8 cellular contexts compared by ENCODE assay signal in the genomic region with DNA sequence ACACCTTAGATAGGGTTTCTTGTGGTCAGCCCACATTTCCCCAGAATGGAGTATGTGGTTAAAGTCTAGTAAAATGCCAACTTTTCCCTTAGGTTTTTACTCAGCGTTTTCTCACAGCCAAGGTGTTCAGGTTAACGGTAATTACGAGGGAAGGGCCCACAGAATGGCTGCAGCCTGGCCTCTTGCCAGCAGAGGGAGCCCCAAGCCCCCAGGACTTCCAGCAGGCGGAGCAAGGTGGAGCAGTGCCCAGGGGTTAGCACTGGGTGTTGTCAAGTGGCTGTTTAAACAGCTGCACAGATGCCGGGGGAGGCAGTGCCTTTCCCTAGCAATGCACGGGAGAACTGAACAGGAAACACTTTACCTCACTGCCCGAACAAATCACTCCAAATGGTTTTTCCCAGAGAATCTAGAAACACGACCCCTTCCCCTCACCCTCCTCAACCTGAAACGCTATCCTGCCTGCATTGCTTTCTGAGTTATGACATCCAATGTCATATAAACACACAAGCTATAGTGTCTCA. TPM values are rescaled to one million over a fixed set of nuclear protein-coding genes. Genes with fewer than 3 reads are reported as not detected.
A peak's percentile ranks its signal among the peaks of the same experiment; 100 is the strongest.
DNase-seq lines count a peak whose midpoint lies in the region; ATAC-seq and TF ChIP-seq lines count a peak whose summit lies in the region.

No MANE protein-coding gene starts in this region.

- H3K4me1 ChIP-seq in RWPE2 (ENCODE audit: insufficient read depth, poor library complexity, severe bottlenecking), result no peaks in the 10 kb centered on the region
- H3K4me1 ChIP-seq in testis, result peaks cover 9% of the 10 kb centered on the region

- peak; percentile 57 for DNase-seq in A172 (ENCODE audit: low spot score)
- peak; percentile 32 for DNase-seq in M059J (ENCODE audit: low read depth)
- DNase-seq in RWPE2 (ENCODE audit: low spot score), result peak; percentile 61
- DNase-seq in fibroblast of the conjunctiva (ENCODE audit: low read depth), result peak; percentile 41
- DNase-seq in occipital lobe (lab: John Stamatoyannopoulos, UW), result peak; percentile 19
- DNase-seq in testis, result peak; percentile 83

- H3K9me3 Mint-ChIP-seq in activated T-helper 17 cell treated with anti-CD3 and anti-CD28 coated beads, Interleukin-2, amount 50 U/mL, for 72 hours, result no peaks in the 10 kb centered on the region

- no peak overlapping the region for H3K27ac Mint-ChIP-seq in activated T-helper 17 cell treated with anti-CD3 and anti-CD28 coated beads, Interleukin-2, amount 50 U/mL, for 72 hours

- peaks cover 91% of the 10 kb centered on the region for H3K36me3 ChIP-seq in RWPE2 (ENCODE audit: low read depth)
- H3K36me3 ChIP-seq in testis (ENCODE audit: low read depth, missing control alignments), result no peaks in the 10 kb centered on the region

- no peaks in the 10 kb centered on the region for H3K9me3 ChIP-seq in RWPE2 (ENCODE audit: severe bottlenecking)
- no peaks in the 10 kb centered on the region for H3K9me3 ChIP-seq in testis

- H3K27me3 Mint-ChIP-seq in activated T-helper 17 cell treated with anti-CD3 and anti-CD28 coated beads, Interleukin-2, amount 50 U/mL, for 72 hours, result no peaks in the 10 kb centered on the region

- H3K27ac ChIP-seq in RWPE2 (ENCODE audit: poor library complexity, severe bottlenecking) (no peak overlapping the region), testis (no peak overlapping the region)

- H3K27me3 ChIP-seq in RWPE2 (ENCODE audit: insufficient read depth, poor library complexity, severe bottlenecking) (no peaks in the 10 kb centered on the region), testis (no peaks in the 10 kb centered on the region)

- intact Hi-C loops in testis (cut with DNase I; ENCODE audit: low total_unique reads), result no loop called here

- 45 to 62% methylated on average over 8 to 9 of the region's 9 CpGs for WGBS in testis, 2 donors

- H3K4me3 Mint-ChIP-seq in activated T-helper 17 cell treated with anti-CD3 and anti-CD28 coated beads, Interleukin-2, amount 50 U/mL, for 72 hours, result no peak overlapping the region

- H3K36me3 Mint-ChIP-seq in activated T-helper 17 cell treated with anti-CD3 and anti-CD28 coated beads, Interleukin-2, amount 50 U/mL, for 72 hours (ENCODE audit: low read depth), result peaks cover 100% of the 10 kb centered on the region

- TF ChIP-seq POLR2A in testis (IDR thresholded peaks at IDR 0.05), result no peak

- peak; percentile 94 for TF ChIP-seq CTCF in RWPE2 (IDR thresholded peaks at IDR 0.05; ENCODE audit: poor library complexity, severe bottlenecking)
- peak; percentile 33 to 50 (median 37) for TF ChIP-seq CTCF in testis (IDR thresholded peaks at IDR 0.05)

- H3K4me3 ChIP-seq in RWPE2 (ENCODE audit: severe bottlenecking), result no peak overlapping the region
- no peak overlapping the region for H3K4me3 ChIP-seq in testis

- peaks cover 15% of the 10 kb centered on the region for H3K4me1 Mint-ChIP-seq in activated T-helper 17 cell treated with anti-CD3 and anti-CD28 coated beads, Interleukin-2, amount 50 U/mL, for 72 hours

- ATAC-seq in GM18867 (IDR thresholded peaks at IDR 0.05; ENCODE audit: unreplicated experiment) (peak; percentile 62), RWPE2 (ENCODE audit: low read depth) (peak; percentile 90)
- ATAC-seq in activated T-helper 17 cell treated with anti-CD3 and anti-CD28 coated beads, Interleukin-2, amount 50 U/mL, for 72 hours (replicated peaks), result peak; percentile 99

RNA-seq across cellular contexts. Expression of a gene that starts 6.6 kb away (rescaled TPM):
- 280 and 302 TPM in 2 replicates for total RNA-seq in A172 (2014; rRNA removed; shearing (Covaris generic))
- total RNA-seq in M059J (2014; rRNA removed; shearing (Covaris generic)), result 153 and 155 TPM in 2 replicates
- total RNA-seq in activated T-helper 17 cell treated with anti-CD3 and anti-CD28 coated beads, Interleukin-2, amount 50 U/mL, for 72 hours, result 100 to 1,000 TPM; 122 to 332 TPM
- total RNA-seq in occipital lobe (42.0 TPM), testis (100 to 1,000 TPM in 1 of 2 donors, 10 to 100 TPM in 1; 69.1 to 103 TPM)
- polyA plus RNA-seq in testis (ENCODE audit: insufficient read depth, low read depth, low replicate concordance), result 95.1 TPM

RNA-seq across cellular contexts. Expression of a gene that starts 46.0 kb away (rescaled TPM):
- 17.8 and 21.0 TPM in 2 replicates for total RNA-seq in A172 (2014; rRNA removed; shearing (Covaris generic))
- total RNA-seq in M059J (2014; rRNA removed; shearing (Covaris generic)), result 12.3 and 19.1 TPM in 2 replicates
- 10 to 100 TPM; 10.7 to 13.1 TPM for total RNA-seq in activated T-helper 17 cell treated with anti-CD3 and anti-CD28 coated beads, Interleukin-2, amount 50 U/mL, for 72 hours
- total RNA-seq in occipital lobe (35.4 TPM), testis (10 to 100 TPM; 51.2 to 62.3 TPM)
- polyA plus RNA-seq in testis (ENCODE audit: insufficient read depth, low read depth, low replicate concordance), result 32.3 TPM

Comparison
In these comparisons a context has a peak if more than half of its experiments do, and no peak if none do; other contexts are left out.
1. DNase-seq: peak in every context shown above with its lines; median percentile 83 in testis; 61 in RWPE2; 57 in A172; 41 in fibroblast of the conjunctiva; 32 in M059J; 19 in occipital lobe.